ENCODE assay signal across 2 cellular contexts in the genomic region with DNA sequence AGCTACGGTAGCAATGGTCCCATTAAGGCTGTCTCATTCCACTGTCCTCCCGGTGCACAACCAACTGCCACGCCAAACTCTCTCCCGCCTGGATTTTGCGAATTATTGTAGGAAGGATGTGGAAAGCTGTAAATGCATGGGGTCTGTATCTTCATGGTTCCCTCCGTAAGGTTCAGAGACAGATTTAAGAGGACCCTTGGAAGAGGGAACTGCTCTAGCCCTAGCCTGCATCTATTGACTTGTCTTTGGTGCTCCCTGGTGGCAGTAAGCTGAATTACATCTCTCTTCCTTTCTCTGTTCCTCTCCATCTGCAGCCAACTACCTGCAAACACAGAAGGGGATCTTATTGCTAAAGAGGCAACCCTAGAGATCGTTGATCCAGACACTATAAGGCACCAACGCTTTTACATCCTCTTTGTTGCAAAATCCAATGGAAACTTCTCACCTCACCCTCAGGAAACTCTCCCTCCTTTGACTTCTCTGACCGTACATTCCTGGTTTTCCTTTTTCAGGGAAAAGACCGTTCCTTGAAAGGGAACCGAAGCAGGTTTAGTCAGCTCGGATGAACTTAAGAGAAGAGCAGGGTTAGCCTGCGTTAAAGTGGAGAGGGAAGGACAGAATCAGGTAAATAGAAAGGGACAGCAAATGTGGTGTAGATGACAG.
TF ChIP-seq lines count a peak whose summit lies in the region.

No MANE protein-coding gene starts in this region.

TF ChIP-seq in HCT116, 20 proteins besides CTCF, POLR2A, EP300 and RAD21:
- TF ChIP-seq, protein P1, sequence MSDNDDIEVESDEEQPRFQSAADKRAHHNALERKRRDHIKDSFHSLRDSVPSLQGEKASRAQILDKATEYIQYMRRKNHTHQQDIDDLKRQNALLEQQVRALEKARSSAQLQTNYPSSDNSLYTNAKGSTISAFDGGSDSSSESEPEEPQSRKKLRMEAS (IDR thresholded peaks at IDR 0.05): no peak
- TF ChIP-seq SRF (IDR thresholded peaks at IDR 0.05; ENCODE audit: low read depth) (no peak), SIN3A (IDR thresholded peaks at IDR 0.05; ENCODE audit: low read depth) (no peak), ZNF274 (IDR thresholded peaks at IDR 0.05; ENCODE audit: low read depth, low read length) (no peak), TCF7L2 (IDR thresholded peaks at IDR 0.05; ENCODE audit: borderline replicate concordance, extremely low read depth, insufficient read depth, insufficient read length) (no peak), FOSL1 (IDR thresholded peaks at IDR 0.05; ENCODE audit: low read depth) (no peak), EZH2 (IDR thresholded peaks at IDR 0.05) (no peak), ZFX (IDR thresholded peaks at IDR 0.05) (no peak), POLR2AphosphoS5 (IDR thresholded peaks at IDR 0.05; ENCODE audit: low read depth, low read length) (no peak), YY1 (IDR thresholded peaks at IDR 0.05; ENCODE audit: extremely low read depth, insufficient replicate concordance, low read depth, low read length) (no peak), JUND (IDR thresholded peaks at IDR 0.05) (no peak), EZH2phosphoT487 (IDR thresholded peaks at IDR 0.05; ENCODE audit: borderline replicate concordance) (no peak)
- TF ChIP-seq, protein P2, sequence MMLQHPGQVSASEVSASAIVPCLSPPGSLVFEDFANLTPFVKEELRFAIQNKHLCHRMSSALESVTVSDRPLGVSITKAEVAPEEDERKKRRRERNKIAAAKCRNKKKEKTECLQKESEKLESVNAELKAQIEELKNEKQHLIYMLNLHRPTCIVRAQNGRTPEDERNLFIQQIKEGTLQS (IDR thresholded peaks at IDR 0.05): no peak

TF ChIP-seq in GM12878, 131 proteins besides CTCF, POLR2A, EP300 and RAD21:
- TF ChIP-seq RCOR1 (conservative IDR thresholded peaks at IDR 0.05; ENCODE audit: low read depth, low read length) (no peak), CREB1 (IDR thresholded peaks at IDR 0.05; ENCODE audit: low read depth) (no peak), ATF7 (IDR thresholded peaks at IDR 0.05; ENCODE audit: low read depth) (no peak), SPI1 (IDR thresholded peaks at IDR 0.05; ENCODE audit: borderline replicate concordance, insufficient read depth, low read depth, low read length) (peak; percentile 69), TCF12 (IDR thresholded peaks at IDR 0.05; ENCODE audit: low read depth, low read length) (no peak), YY1 (IDR thresholded peaks at IDR 0.05; ENCODE audit: low read depth, low read length) (0 out of 2 replicates have a peak, but pooled peaks have one; percentile 18), SMC3 (IDR thresholded peaks at IDR 0.05; ENCODE audit: borderline replicate concordance, low read length) (peak; percentile 85; the same call in 1 of the 2 replicates), NFYA (IDR thresholded peaks at IDR 0.05; ENCODE audit: borderline replicate concordance, low read depth, low read length) (no peak)
